In genomic region chr1:200668514-200669313, GRCh38 we compare ENCODE assay signal across 8 cellular contexts. TPM values are rescaled to one million over a fixed set of nuclear protein-coding genes. Genes with fewer than 3 reads are reported as not detected.
DNase-seq lines count a peak whose midpoint lies in the region; ATAC-seq and TF ChIP-seq lines count a peak whose summit lies in the region.

No MANE protein-coding gene starts in this region.

- DNase-seq in GM23248: no peak
- DNase-seq in SK-N-MC (ENCODE audit: low read depth, low spot score): no peak
- DNase-seq in fibroblast of pulmonary artery (ENCODE audit: low read depth): no peak
- no peak for DNase-seq in gastrocnemius medialis
- no peak for DNase-seq in iPS-NIHi11 (ENCODE audit: low spot score)

- in situ Hi-C loops in GM23248 (cut with MboI): no loop called here
- in situ Hi-C loops in gastrocnemius medialis (cut with MboI; ENCODE audit: low sequenced_read_pairs in 4 of 4): no loop called here

- H3K27ac ChIP-seq in GM23248: peak overlapping the region; percentile 99
- H3K27ac ChIP-seq in SK-N-MC: peak overlapping the region; percentile 98; the same call in 1 of the 2 replicates
- H3K27ac ChIP-seq in gastrocnemius medialis: peak overlapping the region; percentile 98 to 99 (median 99)

- WGBS in GM23248 (ENCODE audit: low coverage in 1 of 2, low lambda C conversion rate in 2 of 2, missing lambda C conversion rate in 2 of 2), 2 experiments: 28 to 29% methylated on average over 7 of the region's 7 CpGs

- no peaks in the 10 kb centered on the region for H3K9me2 ChIP-seq in GM23248 (ENCODE audit: insufficient read depth)

- H3K4me1 ChIP-seq in GM23248 (ENCODE audit: insufficient read depth) (peaks cover 26% of the 10 kb centered on the region), gastrocnemius medialis (peaks cover 22 to 29% of the 10 kb centered on the region in 2 donors)

- no peak for TF ChIP-seq CTCF in fibroblast of pulmonary artery (IDR thresholded peaks at IDR 0.05; ENCODE audit: low read length, missing control alignments)
- TF ChIP-seq CTCF in gastrocnemius medialis (IDR thresholded peaks at IDR 0.05 in 4 of 5, conservative IDR thresholded peaks at IDR 0.05 in 1 of 5): no peak

- H3K9ac ChIP-seq in GM23248 (peak overlapping the region; percentile 99), SK-N-MC (ENCODE audit: insufficient read length) (peak overlapping the region; percentile 99)

- peak overlapping the region; percentile 98 for H3K4me2 ChIP-seq in GM23248 (ENCODE audit: unreplicated experiment)

- peak overlapping the region; percentile 84 for H3K4me3 ChIP-seq in GM23248
- peak overlapping the region; percentile 97 for H3K4me3 ChIP-seq in SK-N-MC
- H3K4me3 ChIP-seq in fibroblast of pulmonary artery (replicated peaks; ENCODE audit: low read depth, low read length): peak overlapping the region; percentile 74
- H3K4me3 ChIP-seq in gastrocnemius medialis: peak overlapping the region; percentile 77 to 95 (median 90)

- H3K9me3 ChIP-seq in GM23248 (ENCODE audit: low read depth) (no peaks in the 10 kb centered on the region), SK-N-MC (ENCODE audit: low read depth, low read length) (no peaks in the 10 kb centered on the region), gastrocnemius medialis (no peaks in the 10 kb centered on the region)

- no peaks in the 10 kb centered on the region for H3K27me3 ChIP-seq in GM23248 (replicated peaks; ENCODE audit: insufficient read depth)
- H3K27me3 ChIP-seq in gastrocnemius medialis: no peaks in the 10 kb centered on the region

- no peaks in the 10 kb centered on the region for H4K20me1 ChIP-seq in GM23248 (ENCODE audit: insufficient read depth)

- H3F3A ChIP-seq in GM23248 (ENCODE audit: insufficient read depth): peaks cover 14% of the 10 kb centered on the region; the same call in 1 of the 2 replicates

- H3K36me3 ChIP-seq in GM23248 (ENCODE audit: low read depth) (no peaks in the 10 kb centered on the region), SK-N-MC (ENCODE audit: insufficient read depth, low read length) (peaks cover 6% of the 10 kb centered on the region; the same call in 1 of the 2 replicates), gastrocnemius medialis (peaks cover 0 to 6% of the 10 kb centered on the region in 2 donors)

- intact Hi-C loops in gastrocnemius medialis (cut with DNase I; ENCODE audit: low total_unique reads): loop anchor here (1.0 kb wide), 1 partner anchor 48 kb away; the partner anchor contains the start of gene KIF14

- no peak for TF ChIP-seq POLR2A in gastrocnemius medialis (IDR thresholded peaks at IDR 0.05)

- H2AFZ ChIP-seq in GM23248: peak overlapping the region; percentile 79

- peaks cover 60% of the 10 kb centered on the region for H3K79me2 ChIP-seq in GM23248 (ENCODE audit: insufficient read depth)

- ATAC-seq in gastrocnemius medialis (no peak), HG02623 (IDR thresholded peaks at IDR 0.05; ENCODE audit: unreplicated experiment) (no peak), HG03442 (IDR thresholded peaks at IDR 0.05; ENCODE audit: unreplicated experiment) (no peak), HG03432 (IDR thresholded peaks at IDR 0.05; ENCODE audit: unreplicated experiment) (no peak)

RNA-seq across cellular contexts. Expression of gene DDX59, which starts 1.0 kb away (rescaled TPM):
- 14.2 and 19.2 TPM in 2 replicates for total RNA-seq in GM23248 (2014; rRNA removed; shearing (Covaris generic))
- polyA plus RNA-seq in GM23248 (2016; fragmentation: Nextera tagmentation; extraction: Ambion mirVana): 11.8 and 12.2 TPM in 2 replicates
- total RNA-seq in gastrocnemius medialis: 10 to 100 TPM; 36.7 to 52.7 (median 39.5) TPM

RNA-seq across cellular contexts. Expression of gene KIF14, which starts 48.2 kb away (rescaled TPM):
- 5.1 and 5.4 TPM in 2 replicates for total RNA-seq in GM23248 (2014; rRNA removed; shearing (Covaris generic))
- polyA plus RNA-seq in GM23248 (2016; fragmentation: Nextera tagmentation; extraction: Ambion mirVana): 2.2 and 2.3 TPM in 2 replicates
- under 1 TPM; 0.03 to 0.19 (median 0.07) TPM for total RNA-seq in gastrocnemius medialis
